Comparison of ENCODE assay signal across 12 cellular contexts in the genomic region with DNA sequence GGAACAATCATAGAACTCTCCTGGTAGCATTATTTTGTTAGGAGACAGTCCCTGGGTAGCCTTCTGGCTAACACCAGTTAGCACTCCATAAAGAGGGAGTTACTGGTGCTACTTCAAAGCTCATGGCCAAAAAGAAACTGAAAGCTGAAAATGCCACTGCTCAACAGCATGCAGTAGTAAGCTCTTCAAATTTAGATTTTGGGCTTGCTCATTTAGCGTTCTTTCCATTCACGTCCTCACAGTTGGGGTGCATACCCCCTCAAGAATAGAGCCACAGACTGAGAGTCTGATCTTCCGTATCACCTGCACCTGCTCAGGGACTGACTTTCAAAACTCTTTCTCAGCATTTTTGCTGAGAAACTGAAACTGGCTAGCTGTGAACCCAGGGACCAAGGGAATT. TPM values are rescaled to one million over a fixed set of nuclear protein-coding genes. Genes with fewer than 3 reads are reported as not detected.
A peak's percentile ranks its signal among the peaks of the same experiment; 100 is the strongest.
DNase-seq lines count a peak whose midpoint lies in the region; ATAC-seq and TF ChIP-seq lines count a peak whose summit lies in the region.
"Had no signal": no experiment of that assay in that cellular context is flagged by ENCODE, and none has a peak within 500 bp of the region (broad histone marks: within the 10 kb centered on the region; RNA-seq: fewer than 3 reads in every experiment).

No MANE protein-coding gene starts in this region.

- H3K9me2 ChIP-seq in SK-N-SH: no peaks in the 10 kb centered on the region

- WGBS in SK-N-SH (ENCODE audit: low lambda C conversion rate): 54% methylated on average over 3 of the region's 3 CpGs

- no peak overlapping the region for H3K9ac ChIP-seq in SK-N-SH

- H3K79me2 ChIP-seq in SK-N-SH (ENCODE audit: insufficient read depth): no peaks in the 10 kb centered on the region

- H3K9me3 ChIP-seq in SK-N-SH: no peaks in the 10 kb centered on the region
- H3K9me3 ChIP-seq: gastroesophageal sphincter, right atrium auricular region had no signal

- no peak overlapping the region for H3K4me2 ChIP-seq in SK-N-SH

- no peaks in the 10 kb centered on the region for H3K36me3 Mint-ChIP-seq in immature natural killer cell

- no peak overlapping the region for H2AFZ ChIP-seq in SK-N-SH (ENCODE audit: low read depth)

- TF ChIP-seq EP300 in SK-N-SH (IDR thresholded peaks at IDR 0.05; ENCODE audit: borderline replicate concordance in 1 of 2, low read depth in 1 of 2, low read length in 1 of 2): no peak

- POLR2A ChIA-PET in SK-N-SH (lab: Yijun Ruan, JAX): no interaction called here

- no peaks in the 10 kb centered on the region for H3F3A ChIP-seq in SK-N-SH (replicated peaks; ENCODE audit: insufficient read depth)

- H3K36me3 ChIP-seq in SK-N-SH (replicated peaks in 1 of 2; ENCODE audit: control insufficient read depth in 1 of 2, insufficient read depth in 2 of 2, low read length in 1 of 2): no peaks in the 10 kb centered on the region
- H3K36me3 ChIP-seq: gastroesophageal sphincter, right atrium auricular region had no signal

- H3K4me1 Mint-ChIP-seq in immature natural killer cell: no peaks in the 10 kb centered on the region

- TF ChIP-seq CTCF in SK-N-SH (IDR thresholded peaks at IDR 0.05): no peak

- no peak for TF ChIP-seq RAD21 in SK-N-SH (IDR thresholded peaks at IDR 0.05; ENCODE audit: low read length)

- peak overlapping the region; percentile 46 for H3K27ac ChIP-seq in layer of hippocampus (ENCODE audit: low read depth, low read length)
- no peak overlapping the region for H3K27ac ChIP-seq in SK-N-SH (ENCODE audit: low read depth in 2 of 2, low read length in 1 of 2)
- H3K27ac ChIP-seq: gastroesophageal sphincter, right atrium auricular region had no signal

- H3K9me3 Mint-ChIP-seq in immature natural killer cell: no peaks in the 10 kb centered on the region
- H3K9me3 Mint-ChIP-seq: activated T-cell treated with anti-CD3 and anti-CD28 coated beads, Interleukin-2, amount 50 U/mL, for 24 hours had no signal

- H3K4me1 ChIP-seq in SK-N-SH (ENCODE audit: control insufficient read depth in 1 of 2, insufficient read depth in 2 of 2, low read depth in 1 of 2, low read length in 1 of 2): no peaks in the 10 kb centered on the region
- H3K4me1 ChIP-seq: gastroesophageal sphincter, right atrium auricular region had no signal

- H3K27me3 ChIP-seq in layer of hippocampus (ENCODE audit: control insufficient read depth, insufficient read depth, low read length) (no peaks in the 10 kb centered on the region), SK-N-SH (ENCODE audit: insufficient read depth) (no peaks in the 10 kb centered on the region; the same call in 1 of the 2 replicates)
- H3K27me3 ChIP-seq: gastroesophageal sphincter, right atrium auricular region had no signal

- CTCF ChIA-PET in SK-N-SH (lab: Yijun Ruan, JAX): interaction anchor here (1.1 to 2.0 kb wide), 4 partner anchors 10 to 565 kb away, joined by 3 to 11 read pairs (median 4); a partner anchor contains a TSS

- no peak overlapping the region for H3K4me3 ChIP-seq in SK-N-SH (ENCODE audit: low read depth in 2 of 2, low read length in 1 of 2)
- H3K4me3 ChIP-seq: gastroesophageal sphincter, right atrium auricular region had no signal

- H3K4me3 Mint-ChIP-seq in immature natural killer cell: peak overlapping the region in 1 of 5 donors; percentile 40
- H3K4me3 Mint-ChIP-seq: activated T-cell treated with anti-CD3 and anti-CD28 coated beads, Interleukin-2, amount 50 U/mL, for 24 hours had no signal

- H4K20me1 ChIP-seq in SK-N-SH (ENCODE audit: insufficient read depth): no peaks in the 10 kb centered on the region

- H3K27ac Mint-ChIP-seq in immature natural killer cell: no peak overlapping the region
- H3K27ac Mint-ChIP-seq: activated T-cell treated with anti-CD3 and anti-CD28 coated beads, Interleukin-2, amount 50 U/mL, for 24 hours had no signal

- DNase-seq in immature natural killer cell (no peak), NCI-H510A treated with DMSO at 0.1 percent for 48 hours (lab: John Stamatoyannopoulos, UW) (no peak), NCI-H69 (lab: John Stamatoyannopoulos, UW) (no peak), SK-N-SH (no peak)
- DNase-seq: activated T-cell treated with anti-CD3 and anti-CD28 coated beads, Interleukin-2, amount 50 U/mL, for 24 hours; Calu3 had no signal

- peak; percentile 83 for ATAC-seq in GM18907 (IDR thresholded peaks at IDR 0.05; ENCODE audit: unreplicated experiment)
- peak; percentile 89 for ATAC-seq in GM21576 (IDR thresholded peaks at IDR 0.05; ENCODE audit: unreplicated experiment)
- ATAC-seq in HG03159 (IDR thresholded peaks at IDR 0.05; ENCODE audit: unreplicated experiment): peak; percentile 82
- ATAC-seq: gastroesophageal sphincter had no signal

- peaks cover 2 to 5% (median 4%) of the 10 kb centered on the region in 3 donors for H3K27me3 Mint-ChIP-seq in immature natural killer cell (ENCODE audit: low read depth in 3 of 3)

TF ChIP-seq in SK-N-SH, 30 proteins besides CTCF, POLR2A, EP300 and RAD21 (continues in another document):
- TF ChIP-seq FOSL2 (IDR thresholded peaks at IDR 0.05; ENCODE audit: borderline replicate concordance, low read depth) (no peak), SIN3A (IDR thresholded peaks at IDR 0.05; ENCODE audit: borderline replicate concordance, low read depth, low read length) (no peak), RXRA (IDR thresholded peaks at IDR 0.05; ENCODE audit: borderline replicate concordance, low read depth) (no peak), NRF1 (IDR thresholded peaks at IDR 0.05; ENCODE audit: low read depth, low read length) (no peak), GABPA (IDR thresholded peaks at IDR 0.05; ENCODE audit: low read depth) (no peak), TAF1 (IDR thresholded peaks at IDR 0.05; ENCODE audit: borderline replicate concordance, low read depth, low read length) (no peak), FOXM1 (IDR thresholded peaks at IDR 0.05; ENCODE audit: low read depth) (no peak), FOXJ3 (CRISPR knock-in tag; IDR thresholded peaks at IDR 0.05) (no peak), CHD2 (IDR thresholded peaks at IDR 0.05; ENCODE audit: low read length, partially characterized antibody) (no peak)
- TF ChIP-seq, protein P1, sequence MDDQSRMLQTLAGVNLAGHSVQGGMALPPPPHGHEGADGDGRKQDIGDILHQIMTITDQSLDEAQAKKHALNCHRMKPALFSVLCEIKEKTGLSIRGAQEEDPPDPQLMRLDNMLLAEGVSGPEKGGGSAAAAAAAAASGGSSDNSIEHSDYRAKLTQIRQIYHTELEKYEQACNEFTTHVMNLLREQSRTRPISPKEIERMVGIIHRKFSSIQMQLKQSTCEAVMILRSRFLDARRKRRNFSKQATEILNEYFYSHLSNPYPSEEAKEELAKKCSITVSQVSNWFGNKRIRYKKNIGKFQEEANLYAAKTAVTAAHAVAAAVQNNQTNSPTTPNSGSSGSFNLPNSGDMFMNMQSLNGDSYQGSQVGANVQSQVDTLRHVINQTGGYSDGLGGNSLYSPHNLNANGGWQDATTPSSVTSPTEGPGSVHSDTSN (IDR thresholded peaks at IDR 0.05): no peak
- TF ChIP-seq, protein P2, sequence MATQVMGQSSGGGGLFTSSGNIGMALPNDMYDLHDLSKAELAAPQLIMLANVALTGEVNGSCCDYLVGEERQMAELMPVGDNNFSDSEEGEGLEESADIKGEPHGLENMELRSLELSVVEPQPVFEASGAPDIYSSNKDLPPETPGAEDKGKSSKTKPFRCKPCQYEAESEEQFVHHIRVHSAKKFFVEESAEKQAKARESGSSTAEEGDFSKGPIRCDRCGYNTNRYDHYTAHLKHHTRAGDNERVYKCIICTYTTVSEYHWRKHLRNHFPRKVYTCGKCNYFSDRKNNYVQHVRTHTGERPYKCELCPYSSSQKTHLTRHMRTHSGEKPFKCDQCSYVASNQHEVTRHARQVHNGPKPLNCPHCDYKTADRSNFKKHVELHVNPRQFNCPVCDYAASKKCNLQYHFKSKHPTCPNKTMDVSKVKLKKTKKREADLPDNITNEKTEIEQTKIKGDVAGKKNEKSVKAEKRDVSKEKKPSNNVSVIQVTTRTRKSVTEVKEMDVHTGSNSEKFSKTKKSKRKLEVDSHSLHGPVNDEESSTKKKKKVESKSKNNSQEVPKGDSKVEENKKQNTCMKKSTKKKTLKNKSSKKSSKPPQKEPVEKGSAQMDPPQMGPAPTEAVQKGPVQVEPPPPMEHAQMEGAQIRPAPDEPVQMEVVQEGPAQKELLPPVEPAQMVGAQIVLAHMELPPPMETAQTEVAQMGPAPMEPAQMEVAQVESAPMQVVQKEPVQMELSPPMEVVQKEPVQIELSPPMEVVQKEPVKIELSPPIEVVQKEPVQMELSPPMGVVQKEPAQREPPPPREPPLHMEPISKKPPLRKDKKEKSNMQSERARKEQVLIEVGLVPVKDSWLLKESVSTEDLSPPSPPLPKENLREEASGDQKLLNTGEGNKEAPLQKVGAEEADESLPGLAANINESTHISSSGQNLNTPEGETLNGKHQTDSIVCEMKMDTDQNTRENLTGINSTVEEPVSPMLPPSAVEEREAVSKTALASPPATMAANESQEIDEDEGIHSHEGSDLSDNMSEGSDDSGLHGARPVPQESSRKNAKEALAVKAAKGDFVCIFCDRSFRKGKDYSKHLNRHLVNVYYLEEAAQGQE (IDR thresholded peaks at IDR 0.05; ENCODE audit: low read depth, low read length): no peak
- TF ChIP-seq, protein P3, sequence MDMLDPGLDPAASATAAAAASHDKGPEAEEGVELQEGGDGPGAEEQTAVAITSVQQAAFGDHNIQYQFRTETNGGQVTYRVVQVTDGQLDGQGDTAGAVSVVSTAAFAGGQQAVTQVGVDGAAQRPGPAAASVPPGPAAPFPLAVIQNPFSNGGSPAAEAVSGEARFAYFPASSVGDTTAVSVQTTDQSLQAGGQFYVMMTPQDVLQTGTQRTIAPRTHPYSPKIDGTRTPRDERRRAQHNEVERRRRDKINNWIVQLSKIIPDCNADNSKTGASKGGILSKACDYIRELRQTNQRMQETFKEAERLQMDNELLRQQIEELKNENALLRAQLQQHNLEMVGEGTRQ (IDR thresholded peaks at IDR 0.05; ENCODE audit: borderline replicate concordance, low read depth, low read length): no peak

RNA-seq across cellular contexts. Expression of a gene that starts 24.7 kb away (rescaled TPM):
- polyA plus RNA-seq in immature natural killer cell (not detected), SK-N-SH (2012; rRNA removed) (0.05 and 0.16 TPM in 2 replicates)
- 0.14 and 0.33 TPM in 2 replicates for polyA plus RNA-seq in SK-N-SH (2012; cell fraction: cytosol; rRNA removed)
- polyA plus RNA-seq in SK-N-SH (2012; cell fraction: nucleus; rRNA removed): 0.09 and 0.12 TPM in 2 replicates
